8 cellular contexts compared by ENCODE assay signal in genomic region chr17:13017623-13018462, GRCh38. TPM values are rescaled to one million over a fixed set of nuclear protein-coding genes. Genes with fewer than 3 reads are reported as not detected.
DNase-seq lines count a peak whose midpoint lies in the region; ATAC-seq and TF ChIP-seq lines count a peak whose summit lies in the region.

Gene ELAC2, minus strand, starts transcription at chr17:13018027. Its CDS starts 80 bp downstream, at chr17:13017947.

- intact Hi-C loops in activated T-helper 1 cell treated with anti-CD3 and anti-CD28 coated beads, Interleukin-12 subunit alpha, Interleukin-12 subunit beta, Interleukin-2, Interleukin-4 antibody, amounts not matched to agents 30 ng/mL and 10 ng/mL and 1 ng/mL, durations not matched to agents 14 hours and 24 hours and 36 hours (cut with micrococcal nuclease), result loop anchor here (1.0 to 2.0 kb wide), 4 partner anchors 1021 to 1291 kb away; partner anchors contain the start of genes COX10, HS3ST3B1 and ZNF18
- intact Hi-C loops in esophagus squamous epithelium (cut with DNase I), result no loop called here

- peak within 1 kb of the TSS; percentile 91 for H3K4me2 ChIP-seq in GM23338

- H3K79me2 ChIP-seq in GM23338 (replicated peaks; ENCODE audit: insufficient read depth), result peaks cover 26% of the 10 kb centered on the region

- H3K9me2 ChIP-seq in GM23338 (ENCODE audit: insufficient read depth), result no peaks in the 10 kb centered on the region

- H3K27ac ChIP-seq in GM23338 (ENCODE audit: low read depth) (peak within 1 kb of the TSS; percentile 89), esophagus squamous epithelium (peak within 1 kb of the TSS; percentile 83 to 95 (median 90))

- peak within 1 kb of the TSS; percentile 83 for H2AFZ ChIP-seq in GM23338

- peak; percentile 99 for DNase-seq in Daoy (ENCODE audit: low read depth)
- DNase-seq in GM23338 (ENCODE audit: low spot score), result peak; percentile 99
- DNase-seq in LHCN-M2 (ENCODE audit: low read depth), result peak; percentile 98
- DNase-seq in RPMI7951 (ENCODE audit: low read depth), result peak; percentile 98
- DNase-seq in activated T-helper 1 cell treated with anti-CD3 and anti-CD28 coated beads, Interleukin-12 subunit alpha, Interleukin-12 subunit beta, Interleukin-2, Interleukin-4 antibody, amounts not matched to agents 30 ng/mL and 10 ng/mL and 1 ng/mL, durations not matched to agents 14 hours and 24 hours and 36 hours (ENCODE audit: low spot score), result peak; percentile 97
- peak; percentile 83 for DNase-seq in esophagus squamous epithelium (lab: John Stamatoyannopoulos, UW)
- DNase-seq in myocyte (ENCODE audit: low read depth), result peak; percentile 99
- DNase-seq in stimulated activated CD8-positive, alpha-beta memory T cell treated with anti-CD3 and anti-CD28 coated beads, Interleukin-7, amount 100 ng/mL, for 48 hours (ENCODE audit: extremely low read depth in 1 of 2, low read depth in 1 of 2), result peak; percentile 88 to 96

- WGBS in esophagus squamous epithelium, 2 donors, result 0% methylated on average over 6 to 13 of the region's 80 CpGs

- H3F3A ChIP-seq in GM23338 (replicated peaks; ENCODE audit: low read depth), result peaks cover 5% of the 10 kb centered on the region; the same call in 1 of the 2 replicates

- H3K4me1 Mint-ChIP-seq in GM23338, result peaks cover 4% of the 10 kb centered on the region; the same call in 1 of the 3 replicates
- peaks cover 42% of the 10 kb centered on the region for H3K4me1 Mint-ChIP-seq in activated T-helper 1 cell treated with anti-CD3 and anti-CD28 coated beads, Interleukin-12 subunit alpha, Interleukin-12 subunit beta, Interleukin-2, Interleukin-4 antibody, amounts not matched to agents 30 ng/mL and 10 ng/mL and 1 ng/mL, durations not matched to agents 14 hours and 24 hours and 36 hours (ENCODE audit: low read depth)

- TF ChIP-seq CTCF in GM23338 (conservative IDR thresholded peaks at IDR 0.05; ENCODE audit: low read depth in 2 of 2) (no peak), esophagus squamous epithelium (IDR thresholded peaks at IDR 0.05) (peak in 2 of 6 experiments; percentile 11 to 26)

- TF ChIP-seq POLR2A in esophagus squamous epithelium (IDR thresholded peaks at IDR 0.05), result peak in 2 of 4 donors; percentile 44 to 63

- H3K27me3 Mint-ChIP-seq in GM23338 (ENCODE audit: insufficient read depth, low read depth, poor library complexity), result no peaks in the 10 kb centered on the region
- H3K27me3 Mint-ChIP-seq in activated T-helper 1 cell treated with anti-CD3 and anti-CD28 coated beads, Interleukin-12 subunit alpha, Interleukin-12 subunit beta, Interleukin-2, Interleukin-4 antibody, amounts not matched to agents 30 ng/mL and 10 ng/mL and 1 ng/mL, durations not matched to agents 14 hours and 24 hours and 36 hours (ENCODE audit: insufficient read depth), result no peaks in the 10 kb centered on the region

- H3K4me1 ChIP-seq in GM23338 (ENCODE audit: insufficient read depth), result no peaks in the 10 kb centered on the region
- H3K4me1 ChIP-seq in esophagus squamous epithelium, result peaks cover 3 to 22% (median 9%) of the 10 kb centered on the region in 3 donors

- H3K27me3 ChIP-seq in GM23338 (ENCODE audit: insufficient read depth), result no peaks in the 10 kb centered on the region
- no peaks in the 10 kb centered on the region for H3K27me3 ChIP-seq in esophagus squamous epithelium

- H3K4me3 ChIP-seq in GM23338, result peak within 1 kb of the TSS; percentile 94
- peak within 1 kb of the TSS; percentile 77 to 99 (median 87) for H3K4me3 ChIP-seq in esophagus squamous epithelium

- no peaks in the 10 kb centered on the region for H3K9me3 Mint-ChIP-seq in GM23338
- no peaks in the 10 kb centered on the region for H3K9me3 Mint-ChIP-seq in activated T-helper 1 cell treated with anti-CD3 and anti-CD28 coated beads, Interleukin-12 subunit alpha, Interleukin-12 subunit beta, Interleukin-2, Interleukin-4 antibody, amounts not matched to agents 30 ng/mL and 10 ng/mL and 1 ng/mL, durations not matched to agents 14 hours and 24 hours and 36 hours

- peak within 1 kb of the TSS; percentile 95 for H3K4me3 Mint-ChIP-seq in GM23338
- peak within 1 kb of the TSS; percentile 96 for H3K4me3 Mint-ChIP-seq in activated T-helper 1 cell treated with anti-CD3 and anti-CD28 coated beads, Interleukin-12 subunit alpha, Interleukin-12 subunit beta, Interleukin-2, Interleukin-4 antibody, amounts not matched to agents 30 ng/mL and 10 ng/mL and 1 ng/mL, durations not matched to agents 14 hours and 24 hours and 36 hours

- no peaks in the 10 kb centered on the region for H3K9me3 ChIP-seq in esophagus squamous epithelium

- ATAC-seq in GM23338, result peak; percentile 98

- H4K20me1 ChIP-seq in GM23338 (replicated peaks; ENCODE audit: insufficient read depth), result peaks cover 9% of the 10 kb centered on the region; the same call in 1 of the 2 replicates

- peak within 1 kb of the TSS; percentile 99 for H3K27ac Mint-ChIP-seq in GM23338
- peak within 1 kb of the TSS; percentile 96 for H3K27ac Mint-ChIP-seq in activated T-helper 1 cell treated with anti-CD3 and anti-CD28 coated beads, Interleukin-12 subunit alpha, Interleukin-12 subunit beta, Interleukin-2, Interleukin-4 antibody, amounts not matched to agents 30 ng/mL and 10 ng/mL and 1 ng/mL, durations not matched to agents 14 hours and 24 hours and 36 hours

- H3K36me3 ChIP-seq in GM23338 (ENCODE audit: insufficient read depth), result peaks cover 34% of the 10 kb centered on the region
- H3K36me3 ChIP-seq in esophagus squamous epithelium, result peaks cover 0 to 36% (median 22%) of the 10 kb centered on the region in 3 donors

- H3K36me3 Mint-ChIP-seq in GM23338 (ENCODE audit: low read depth), result peaks cover 40% of the 10 kb centered on the region
- peaks cover 33% of the 10 kb centered on the region for H3K36me3 Mint-ChIP-seq in activated T-helper 1 cell treated with anti-CD3 and anti-CD28 coated beads, Interleukin-12 subunit alpha, Interleukin-12 subunit beta, Interleukin-2, Interleukin-4 antibody, amounts not matched to agents 30 ng/mL and 10 ng/mL and 1 ng/mL, durations not matched to agents 14 hours and 24 hours and 36 hours (ENCODE audit: low read depth)

TF ChIP-seq in GM23338, 12 proteins besides CTCF, POLR2A, EP300 and RAD21:
- peak; percentile 85 for TF ChIP-seq POLR2AphosphoS5 (IDR thresholded peaks at IDR 0.05; ENCODE audit: low read depth)
- no peak for TF ChIP-seq JUNB (IDR thresholded peaks at IDR 0.05; ENCODE audit: unreplicated experiment)
- no peak for TF ChIP-seq ZNF114 (CRISPR knock-in tag; IDR thresholded peaks at IDR 0.05)
- no peak for TF ChIP-seq EZH2phosphoT487 (IDR thresholded peaks at IDR 0.05; ENCODE audit: unreplicated experiment)
- no peak for TF ChIP-seq ZNF331 (CRISPR knock-in tag; IDR thresholded peaks at IDR 0.05; ENCODE audit: low read depth)
- peak; percentile 65 for TF ChIP-seq CREB1 (CRISPR knock-in tag; IDR thresholded peaks at IDR 0.05; ENCODE audit: low read depth)

RNA-seq across cellular contexts. Expression of gene ELAC2, which starts in this region (rescaled TPM):
- 104 and 125 TPM in 2 replicates for total RNA-seq in Daoy (2014; rRNA removed; shearing (Covaris generic))
- total RNA-seq in GM23338 (2014; rRNA removed; shearing (Covaris generic)), result 158 and 203 TPM in 2 replicates
- 49.1 and 49.9 TPM in 2 replicates for polyA plus RNA-seq in GM23338 (2016; fragmentation: Nextera tagmentation; extraction: Ambion mirVana)
- total RNA-seq in LHCN-M2 (2014; rRNA removed) (82.1 and 82.8 TPM in 2 replicates), esophagus squamous epithelium (10 to 100 TPM; 54.8 to 87.8 (median 62.6) TPM), myocyte (69.9 and 73.1 TPM in 2 replicates)
- polyA plus RNA-seq in LHCN-M2 (2012), result 47.3 TPM
- total RNA-seq in RPMI7951 (2014; rRNA removed; shearing (Covaris generic)), result 45.6 and 50.3 TPM in 2 replicates
- 96.9 and 98.7 TPM in 2 replicates for total RNA-seq in activated T-helper 1 cell treated with anti-CD3 and anti-CD28 coated beads, Interleukin-12 subunit alpha, Interleukin-12 subunit beta, Interleukin-2, Interleukin-4 antibody, amounts not matched to agents 30 ng/mL and 10 ng/mL and 1 ng/mL, durations not matched to agents 14 hours and 24 hours and 36 hours
- polyA plus RNA-seq in myocyte (2012), result 51.4 TPM

Comparison
In these comparisons a context has a peak if more than half of its experiments do, and no peak if none do; other contexts are left out.
1. Peak in every context shown above with its lines: DNase-seq, ATAC-seq, H3K4me3 ChIP-seq and H3K27ac ChIP-seq.